Comparison of ENCODE assay signal across 31 cellular contexts in the genomic region with DNA sequence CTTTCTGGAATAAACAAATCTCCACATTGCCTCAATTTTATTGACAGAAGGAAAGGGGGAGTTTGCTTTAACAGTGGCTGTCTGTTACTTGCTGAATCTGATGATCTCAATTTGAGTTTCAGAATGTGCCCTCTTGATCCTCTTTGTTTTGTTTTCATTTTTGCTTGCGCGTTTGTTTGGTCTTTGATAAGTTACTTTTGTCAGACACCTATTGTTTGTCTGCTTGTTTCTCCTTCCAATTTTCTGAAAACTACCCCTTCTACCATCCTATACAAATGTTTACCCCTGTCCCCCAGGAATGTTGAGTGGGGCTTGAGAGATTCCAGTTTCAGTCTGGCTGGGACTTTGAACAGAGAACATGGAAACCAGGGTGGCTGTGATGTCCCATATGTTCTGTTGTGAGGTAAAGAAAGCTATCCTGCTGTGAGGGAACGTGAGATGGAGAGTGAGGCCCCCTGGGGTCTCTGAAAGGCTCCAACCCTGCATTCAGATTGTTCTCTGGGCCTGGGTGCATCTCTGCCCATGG. TPM values are rescaled to one million over a fixed set of nuclear protein-coding genes. Genes with fewer than 3 reads are reported as not detected.
DNase-seq lines count a peak whose midpoint lies in the region; ATAC-seq, FAIRE-seq and TF ChIP-seq lines count a peak whose summit lies in the region.
"Had no signal": no experiment of that assay in that cellular context is flagged by ENCODE, and none has a peak within 500 bp of the region (broad histone marks: within the 10 kb centered on the region; RNA-seq: fewer than 3 reads in every experiment).

No MANE protein-coding gene starts in this region.

- H3K4me3 Mint-ChIP-seq in CD8-positive, alpha-beta T cell, result peak overlapping the region; percentile 26
- H3K4me3 Mint-ChIP-seq in H9 (no peak overlapping the region), mesothelial cell of epicardium (no peak overlapping the region)
- no peak overlapping the region for H3K4me3 Mint-ChIP-seq in activated CD4-positive, alpha-beta memory T cell treated with anti-CD3 and anti-CD28 coated beads, Interleukin-2, amount 10 ng/mL, durations not matched to agents 7 days and 5 days
- H3K4me3 Mint-ChIP-seq: T-helper 17 cell had no signal

- H3K4me1 ChIP-seq in CD8-positive, alpha-beta T cell (ENCODE audit: insufficient read depth, low read length), result peaks cover 31% of the 10 kb centered on the region
- H3K4me1 ChIP-seq in H9 (ENCODE audit: insufficient read depth, low read length), result no peaks in the 10 kb centered on the region; the same call in 1 of the 2 replicates
- no peaks in the 10 kb centered on the region; the same call in 1 of the 2 replicates for H3K4me1 ChIP-seq in GM12878 (ENCODE audit: control insufficient read depth, insufficient read depth, low read length)
- H3K4me1 ChIP-seq: heart right ventricle, right atrium auricular region, thyroid gland had no signal

- H3K27ac ChIP-seq in CD8-positive, alpha-beta T cell (ENCODE audit: low read depth, low read length), result no peak overlapping the region
- no peak overlapping the region for H3K27ac ChIP-seq in H9 (ENCODE audit: insufficient read length, low read depth, low read length)
- H3K27ac ChIP-seq in GM12878 (ENCODE audit: control insufficient read depth, insufficient read depth), result no peak overlapping the region
- H3K27ac ChIP-seq: heart right ventricle, right atrium auricular region, SK-N-MC, thyroid gland had no signal

- POLR2A ChIA-PET in CD8-positive, alpha-beta T cell (lab: Charles Lee), result interaction anchor here (1.2 kb wide), 1 partner anchor 55 kb away, joined by 3 read pairs; no protein-coding TSS in a partner anchor
- POLR2A ChIA-PET in GM12878 (lab: Charles Lee), result interaction anchor here (1.0 to 7.3 kb wide), 10 partner anchors 16 to 87 kb away, joined by 3 to 56 read pairs (median 9); no protein-coding TSS in a partner anchor
- POLR2A ChIA-PET in activated CD4-positive, alpha-beta memory T cell treated with anti-CD3 and anti-CD28 coated beads, Interleukin-2, amount 10 ng/mL, durations not matched to agents 7 days and 5 days (lab: Charles Lee), result no interaction called here

- no peaks in the 10 kb centered on the region for H4K20me1 ChIP-seq in H9 (ENCODE audit: control insufficient read depth, insufficient read depth, insufficient read length)
- no peaks in the 10 kb centered on the region for H4K20me1 ChIP-seq in GM12878 (ENCODE audit: control insufficient read depth, insufficient read depth)

- no peak overlapping the region for H3K4me3 ChIP-seq in CD8-positive, alpha-beta T cell (ENCODE audit: low read depth, low read length)
- H3K4me3 ChIP-seq in GM12878, result no peak overlapping the region
- H3K4me3 ChIP-seq: heart right ventricle, right atrium auricular region, SK-N-MC, spleen, thyroid gland had no signal

- peaks cover 60% of the 10 kb centered on the region for H3K4me1 Mint-ChIP-seq in CD8-positive, alpha-beta T cell (ENCODE audit: low read depth)
- peaks cover 13% of the 10 kb centered on the region in 2 experiments for H3K4me1 Mint-ChIP-seq in H9
- peaks cover 17% of the 10 kb centered on the region for H3K4me1 Mint-ChIP-seq in mesothelial cell of epicardium
- H3K4me1 Mint-ChIP-seq in activated CD4-positive, alpha-beta memory T cell treated with anti-CD3 and anti-CD28 coated beads, Interleukin-2, amount 10 ng/mL, durations not matched to agents 7 days and 5 days, result peaks cover 23% of the 10 kb centered on the region

- TF ChIP-seq RAD21 in GM12878 (IDR thresholded peaks at IDR 0.05; ENCODE audit: insufficient read depth, low read depth, low read length), result no peak

- H3K27me3 Mint-ChIP-seq in CD8-positive, alpha-beta T cell (ENCODE audit: low read depth), result no peaks in the 10 kb centered on the region
- H3K27me3 Mint-ChIP-seq in H9 (ENCODE audit: low read depth) (no peaks in the 10 kb centered on the region), mesothelial cell of epicardium (ENCODE audit: low read depth) (no peaks in the 10 kb centered on the region)
- peaks cover 33% of the 10 kb centered on the region for H3K27me3 Mint-ChIP-seq in activated CD4-positive, alpha-beta memory T cell treated with anti-CD3 and anti-CD28 coated beads, Interleukin-2, amount 10 ng/mL, durations not matched to agents 7 days and 5 days
- H3K27me3 Mint-ChIP-seq: naive thymus-derived CD8-positive, alpha-beta T cell; T-helper 17 cell had no signal

- no peaks in the 10 kb centered on the region for H3K36me3 ChIP-seq in CD8-positive, alpha-beta T cell (ENCODE audit: insufficient read depth, low read length)
- H3K36me3 ChIP-seq in GM12878 (ENCODE audit: control insufficient read depth in 2 of 2, insufficient read depth in 2 of 2, low read length in 1 of 2), result no peaks in the 10 kb centered on the region
- H3K36me3 ChIP-seq: heart right ventricle, right atrium auricular region, spleen, thyroid gland had no signal

- H3K27ac Mint-ChIP-seq in CD8-positive, alpha-beta T cell, result peak overlapping the region; percentile 72
- peak overlapping the region in 2 of 3 experiments; percentile 38 to 78; a peak in 3 of 7 replicates for H3K27ac Mint-ChIP-seq in H9
- peak overlapping the region; percentile 52 for H3K27ac Mint-ChIP-seq in mesothelial cell of epicardium
- H3K27ac Mint-ChIP-seq in activated CD4-positive, alpha-beta memory T cell treated with anti-CD3 and anti-CD28 coated beads, Interleukin-2, amount 10 ng/mL, durations not matched to agents 7 days and 5 days, result no peak overlapping the region
- H3K27ac Mint-ChIP-seq: T-helper 17 cell had no signal

- H2BK20ac ChIP-seq in H9 (ENCODE audit: low read depth, low read length, poor library complexity, severe bottlenecking), result no peak overlapping the region

- H3K23ac ChIP-seq in H9 (ENCODE audit: insufficient read length, low read depth, low read length), result no peak overlapping the region

- H4K5ac ChIP-seq in H9 (ENCODE audit: insufficient read length, low read depth, low read length), result no peak overlapping the region

- H3K4ac ChIP-seq in H9 (ENCODE audit: low read depth, low read length), result no peak overlapping the region

- TF ChIP-seq CTCF in CD8-positive, alpha-beta T cell (IDR thresholded peaks at IDR 0.05), result no peak
- TF ChIP-seq CTCF in H9 (conservative IDR thresholded peaks at IDR 0.05) (no peak), GM12878 (IDR thresholded peaks at IDR 0.05 in 2 of 3, conservative IDR thresholded peaks at IDR 0.05 in 1 of 3; ENCODE audit: control insufficient read depth in 2 of 3, extremely low read depth in 1 of 3, insufficient read depth in 1 of 3, low read depth in 3 of 3, low read length in 3 of 3) (no peak), mesothelial cell of epicardium (IDR thresholded peaks at IDR 0.05; ENCODE audit: unreplicated experiment) (no peak)

- H2BK12ac ChIP-seq in H9 (ENCODE audit: insufficient read length, low read depth, low read length), result no peak overlapping the region

- ATAC-seq in CD8-positive, alpha-beta T cell, result no peak
- ATAC-seq in GM12878 (peak; percentile 17), HG02610 (IDR thresholded peaks at IDR 0.05; ENCODE audit: unreplicated experiment) (no peak), GM21447 (IDR thresholded peaks at IDR 0.05; ENCODE audit: unreplicated experiment) (no peak)
- ATAC-seq: heart right ventricle; naive thymus-derived CD8-positive, alpha-beta T cell; T-helper 17 cell had no signal

- in situ Hi-C loops in GM12878 (cut with MboI), result no loop called here

- H3K36me3 Mint-ChIP-seq in CD8-positive, alpha-beta T cell, result no peaks in the 10 kb centered on the region
- H3K36me3 Mint-ChIP-seq in H9 (ENCODE audit: insufficient read depth in 1 of 3, low read depth in 3 of 3), result no peaks in the 10 kb centered on the region
- no peaks in the 10 kb centered on the region for H3K36me3 Mint-ChIP-seq in mesothelial cell of epicardium
- H3K36me3 Mint-ChIP-seq in activated CD4-positive, alpha-beta memory T cell treated with anti-CD3 and anti-CD28 coated beads, Interleukin-2, amount 10 ng/mL, durations not matched to agents 7 days and 5 days (ENCODE audit: low read depth), result peaks cover 5% of the 10 kb centered on the region
- H3K36me3 Mint-ChIP-seq: naive thymus-derived CD8-positive, alpha-beta T cell had no signal

- CTCF ChIA-PET in CD8-positive, alpha-beta T cell (lab: Charles Lee), result interaction anchor here (3.9 kb wide), 1 partner anchor 116 kb away, joined by 17 read pairs; no protein-coding TSS in a partner anchor
- CTCF ChIA-PET in GM12878 (lab: Yijun Ruan, JAX), result interaction anchor here (1.1 to 5.3 kb wide), 11 partner anchors 13 to 213 kb away, joined by 3 to 28 read pairs (median 8); no protein-coding TSS in a partner anchor
- CTCF ChIA-PET in activated CD4-positive, alpha-beta memory T cell treated with anti-CD3 and anti-CD28 coated beads, Interleukin-2, amount 10 ng/mL, durations not matched to agents 7 days and 5 days (lab: Charles Lee), result no interaction called here

- no peak overlapping the region for H4K8ac ChIP-seq in H9 (replicated peaks; ENCODE audit: insufficient read length, low read depth, low read length)

- RAD21 ChIA-PET in GM12878 (lab: Charles Lee; ENCODE audit: unreplicated experiment), result interaction anchor here (1.2 to 8.0 kb wide), 13 partner anchors 12 to 213 kb away, joined by 3 to 218 read pairs (median 24); partner anchors contain the start of gene XCL2

- no peak overlapping the region for H3K18ac ChIP-seq in H9 (ENCODE audit: insufficient read length, low read depth, low read length)

- no peak overlapping the region for H2BK15ac ChIP-seq in H9 (ENCODE audit: low read depth, low read length)

- SMC1A ChIA-PET in GM12878 (lab: Charles Lee; ENCODE audit: uncharacterized antibody, unreplicated experiment), result interaction anchor here (0.7 to 8.0 kb wide), 19 partner anchors 9 to 526 kb away, joined by 3 to 257 read pairs (median 16); partner anchors contain the start of genes XCL1 and XCL2

- DNase-seq in CD8-positive, alpha-beta T cell, result no peak
- DNase-seq in H9 (no peak), GM12878 (ENCODE audit: low read depth, low spot score) (no peak), mesothelial cell of epicardium (ENCODE audit: low spot score in 2 of 2, unreplicated experiment in 2 of 2) (no peak)
- DNase-seq in activated CD4-positive, alpha-beta memory T cell treated with anti-CD3 and anti-CD28 coated beads, Interleukin-2, amount 10 ng/mL, durations not matched to agents 7 days and 5 days, result no peak
- DNase-seq: activated CD4-positive, alpha-beta T cell treated with anti-CD3 and anti-CD28 coated beads for 48 hours; activated CD8-positive, alpha-beta memory T cell treated with anti-CD3 and anti-CD28 coated beads, Interleukin-2, amount 50 U/mL, for 4 hours; activated effector memory CD4-positive, alpha-beta T cell treated with anti-CD3 and anti-CD28 coated beads, Interleukin-2, amount 50 U/mL, for 16 hours; effector CD8-positive, alpha-beta T cell; foreskin fibroblast; GF-D8; H7; heart right ventricle; midbrain; naive thymus-derived CD8-positive, alpha-beta T cell; NCI-H1105 treated with DMSO at 0.1 percent for 48 hours; NCI-H2081 treated with DMSO at 0.1 percent for 48 hours; NCI-H345; NCI-H82; spleen; stimulated activated CD4-positive, alpha-beta T cell treated with anti-CD3 and anti-CD28 coated beads, Interleukin-2, amount 100 ng/mL, for 48 hours; stimulated activated naive CD4-positive, alpha-beta T cell treated with Interleukin-2 at 50 U/mL for 16 hours; T-helper 17 cell; thyroid gland had no signal

- H3K4me2 ChIP-seq in H9 (ENCODE audit: insufficient read depth, insufficient read length, low read length) (no peak overlapping the region), GM12878 (ENCODE audit: control insufficient read depth, insufficient read depth) (no peak overlapping the region)

- no peak overlapping the region for H3K14ac ChIP-seq in H9 (ENCODE audit: insufficient read depth, low read length)

- intact Hi-C loops in CD8-positive, alpha-beta T cell (cut with DNase I, micrococcal nuclease), result loop anchor here in 1 of 2 experiments (5.0 kb wide), 1 partner anchor 33 kb away; no protein-coding TSS in a partner anchor
- intact Hi-C loops in GM12878 (cut with micrococcal nuclease; ENCODE audit: unreplicated experiment), result loop anchor here (2.0 to 10.0 kb wide), 2 partner anchors 45 to 91 kb away; no protein-coding TSS in a partner anchor

- H2AK5ac ChIP-seq in H9 (ENCODE audit: insufficient read length, low read length), result no peak overlapping the region

- H4K91ac ChIP-seq in H9 (ENCODE audit: insufficient read length, low read depth, low read length), result no peak overlapping the region

- no peaks in the 10 kb centered on the region for H3K23me2 ChIP-seq in H9 (ENCODE audit: insufficient read length, low read depth, low read length, poor library complexity, severe bottlenecking)

- H3K9me3 ChIP-seq in CD8-positive, alpha-beta T cell (ENCODE audit: low read length), result no peaks in the 10 kb centered on the region
- H3K9me3 ChIP-seq in H9 (ENCODE audit: control insufficient read depth, low read depth, low read length) (no peaks in the 10 kb centered on the region), GM12878 (replicated peaks; ENCODE audit: control insufficient read depth, insufficient read depth, low read length) (no peaks in the 10 kb centered on the region)
- H3K9me3 ChIP-seq: heart right ventricle, right atrium auricular region, spleen, thyroid gland had no signal

- H3K9ac ChIP-seq in H9 (ENCODE audit: extremely low read depth, insufficient read length, low read length), result no peak overlapping the region
- no peak overlapping the region for H3K9ac ChIP-seq in GM12878 (ENCODE audit: control insufficient read depth, insufficient read depth, low read length)

- no peak overlapping the region for H3T11ph ChIP-seq in H9 (ENCODE audit: low read length)

- no TSS peak for BruUV-seq in GM12878 (replicated peaks; lab: Mats Ljungman, UMichigan)

- H3K79me2 ChIP-seq in H9 (ENCODE audit: insufficient read depth, low read length), result no peaks in the 10 kb centered on the region
- H3K79me2 ChIP-seq in GM12878 (ENCODE audit: control insufficient read depth, insufficient read depth, low read length), result no peaks in the 10 kb centered on the region

- H3K79me1 ChIP-seq in H9 (ENCODE audit: insufficient read depth, low read depth, low read length, poor library complexity, severe bottlenecking), result no peaks in the 10 kb centered on the region

- no peaks in the 10 kb centered on the region for H3K27me3 ChIP-seq in CD8-positive, alpha-beta T cell (ENCODE audit: insufficient read depth, low read length)
- H3K27me3 ChIP-seq in H9 (ENCODE audit: insufficient read depth, low read length) (no peaks in the 10 kb centered on the region), GM12878 (replicated peaks in 1 of 2; ENCODE audit: control insufficient read depth in 2 of 2, insufficient read depth in 2 of 2, low read length in 1 of 2) (no peaks in the 10 kb centered on the region)
- H3K27me3 ChIP-seq: heart right ventricle, right atrium auricular region, spleen, thyroid gland had no signal

- no peaks in the 10 kb centered on the region for H3K9me3 Mint-ChIP-seq in CD8-positive, alpha-beta T cell
- H3K9me3 Mint-ChIP-seq in H9, result no peaks in the 10 kb centered on the region
- H3K9me3 Mint-ChIP-seq in mesothelial cell of epicardium, result peaks cover 5% of the 10 kb centered on the region
- H3K9me3 Mint-ChIP-seq in activated CD4-positive, alpha-beta memory T cell treated with anti-CD3 and anti-CD28 coated beads, Interleukin-2, amount 10 ng/mL, durations not matched to agents 7 days and 5 days, result no peaks in the 10 kb centered on the region

- no peak for TF ChIP-seq POLR2A in GM12878 (IDR thresholded peaks at IDR 0.05; ENCODE audit: low read depth, low read length)

- no peak overlapping the region for H2BK120ac ChIP-seq in H9 (ENCODE audit: low read depth, low read length, poor library complexity, severe bottlenecking)

- no CpG with 5 or more reads among the region's 3 CpGs for WGBS in H9 (ENCODE audit: extremely low coverage, insufficient read length, low lambda C conversion rate)
- 69% methylated on average over 3 of the region's 3 CpGs for WGBS in GM12878 (ENCODE audit: insufficient coverage, insufficient replicate concordance, low lambda C conversion rate, missing lambda C conversion rate)

- H2AFZ ChIP-seq in H9 (ENCODE audit: low read length), result no peak overlapping the region
- H2AFZ ChIP-seq in GM12878 (ENCODE audit: control insufficient read depth, low read depth, low read length), result no peak overlapping the region

- H2BK5ac ChIP-seq in H9 (ENCODE audit: insufficient read length, low read length), result no peak overlapping the region

- TF ChIP-seq EP300 in GM12878 (IDR thresholded peaks at IDR 0.05; ENCODE audit: borderline replicate concordance in 1 of 2, control insufficient read depth in 1 of 2, low read depth in 2 of 2, low read length in 2 of 2), result no peak

- FAIRE-seq in GM12878 (lab: Jason Lieb, UNC), result no peak
- FAIRE-seq: colon had no signal

- no peak overlapping the region for H3K56ac ChIP-seq in H9 (ENCODE audit: insufficient read length, low read depth, low read length)

RNA-seq across cellular contexts. Expression of gene XCL2, which starts 11.8 kb away (rescaled TPM):
- total RNA-seq in CD8-positive, alpha-beta T cell, result 10 to 100 TPM; 18.9 to 19.5 TPM
- not detected in 2 replicates for total RNA-seq in H9 (2021)
- 3.9 and 4.0 TPM in 2 replicates for total RNA-seq in GM12878 (2013; cell fraction: nucleolus; rRNA removed)
- 5.3 and 6.7 TPM in 2 replicates for total RNA-seq in GM12878 (2014; rRNA removed)
- total RNA-seq in GM12878 (2014; rRNA removed; fragmentation: Illumina TruSeq; extraction: Trizol), result 4.5 and 5.3 TPM in 2 replicates
- total RNA-seq in GM12878 (2021), result 2.1 and 2.4 TPM in 2 replicates
- 1.6 TPM for polyA plus RNA-seq in GM12878 (2011; ENCODE audit: low read depth)
- 204 and 299 TPM in 2 replicates for polyA plus RNA-seq in GM12878 (2011; rRNA removed)
- 523 and 1,399 TPM in 2 replicates for polyA plus RNA-seq in GM12878 (2011; cell fraction: cytosol; rRNA removed)
- polyA plus RNA-seq in GM12878 (2011; cell fraction: nucleus; rRNA removed), result 82.3 and 200 TPM in 2 replicates
- polyA plus RNA-seq in GM12878 (2012), result 0.35 and 0.56 TPM in 2 replicates
- polyA plus RNA-seq in GM12878 (2014; fragmentation: Illumina TruSeq; extraction: Trizol), result 5.2 and 6.3 TPM in 2 replicates
- 1 to 10 TPM; 3.5 to 5.0 TPM for polyA plus RNA-seq in GM12878 (2014; fragmentation: Nextera tagmentation; extraction: Ambion mirVana)
- polyA plus RNA-seq in GM12878 (2014; rRNA removed), result 4.5 and 4.9 TPM in 2 replicates
- 1 to 10 TPM in 1 of 2 experiments, under 1 TPM in 1; 0.50 to 1.2 TPM for polyA plus RNA-seq in GM12878 (2016; fragmentation: Nextera tagmentation; extraction: Ambion mirVana)
- polyA minus RNA-seq in GM12878 (2011; rRNA and poly(A)+ RNA removed), result 102 and 163 TPM in 2 replicates
- polyA minus RNA-seq in GM12878 (2011; cell fraction: cytosol; rRNA and poly(A)+ RNA removed), result 21.6 and 27.4 TPM in 2 replicates
- 16.4 and 20.8 TPM in 2 replicates for polyA minus RNA-seq in GM12878 (2011; cell fraction: nucleus; rRNA and poly(A)+ RNA removed)
- total RNA-seq in mesothelial cell of epicardium, result not detected in 3 replicates
- total RNA-seq in activated CD4-positive, alpha-beta memory T cell treated with anti-CD3 and anti-CD28 coated beads, Interleukin-2, amount 10 ng/mL, durations not matched to agents 7 days and 5 days, result not detected
- total RNA-seq: H7; naive thymus-derived CD8-positive, alpha-beta T cell; osteocyte; right atrium auricular region; T-helper 17 cell; thyroid gland had no signal
- polyA plus RNA-seq: esophagus had no signal

RNA-seq across cellular contexts. Expression of gene XCL1, which starts 20.8 kb away (rescaled TPM):
- total RNA-seq in CD8-positive, alpha-beta T cell, result 1 to 10 TPM; 5.3 to 6.2 TPM
- total RNA-seq in H9 (2021) (0.22 and 0.26 TPM in 2 replicates), GM12878 (2014; rRNA removed) (9.5 and 10.1 TPM in 2 replicates), GM12878 (2014; rRNA removed; fragmentation: Illumina TruSeq; extraction: Trizol) (11.8 and 12.4 TPM in 2 replicates), GM12878 (2021) (8.8 and 10.4 TPM in 2 replicates), mesothelial cell of epicardium (0.16 to 0.23 TPM in 2 of 3 replicates, not detected in the other)
- 7.6 and 11.2 TPM in 2 replicates for total RNA-seq in GM12878 (2013; cell fraction: nucleolus; rRNA removed)
- polyA plus RNA-seq in GM12878 (2011; ENCODE audit: low read depth), result 1.3 TPM
- polyA plus RNA-seq in GM12878 (2011; rRNA removed) (1,155 and 1,222 TPM in 2 replicates), GM12878 (2014; fragmentation: Illumina TruSeq; extraction: Trizol) (11.1 and 13.0 TPM in 2 replicates), GM12878 (2014; fragmentation: Nextera tagmentation; extraction: Ambion mirVana) (10 to 100 TPM; 13.7 to 17.5 TPM), GM12878 (2014; rRNA removed) (12.1 and 12.9 TPM in 2 replicates), GM12878 (2016; fragmentation: Nextera tagmentation; extraction: Ambion mirVana) (1 to 10 TPM in 1 of 2 experiments, under 1 TPM in 1; 0.68 to 1.4 TPM)
- 732 and 1,038 TPM in 2 replicates for polyA plus RNA-seq in GM12878 (2011; cell fraction: cytosol; rRNA removed)
- polyA plus RNA-seq in GM12878 (2011; cell fraction: nucleus; rRNA removed), result 231 and 418 TPM in 2 replicates
- polyA plus RNA-seq in GM12878 (2012), result 0.23 and 1.2 TPM in 2 replicates
- 403 and 417 TPM in 2 replicates for polyA minus RNA-seq in GM12878 (2011; rRNA and poly(A)+ RNA removed)
- polyA minus RNA-seq in GM12878 (2011; cell fraction: cytosol; rRNA and poly(A)+ RNA removed), result 188 and 226 TPM in 2 replicates
- polyA minus RNA-seq in GM12878 (2011; cell fraction: nucleus; rRNA and poly(A)+ RNA removed), result 86.6 and 106 TPM in 2 replicates
- under 1 TPM in 1 of 2 experiments, not detected in 1; 0.33 TPM for total RNA-seq in activated CD4-positive, alpha-beta memory T cell treated with anti-CD3 and anti-CD28 coated beads, Interleukin-2, amount 10 ng/mL, durations not matched to agents 7 days and 5 days
- total RNA-seq: T-helper 17 cell had no signal
